31 cellular contexts compared by ENCODE assay signal in the genomic region with DNA sequence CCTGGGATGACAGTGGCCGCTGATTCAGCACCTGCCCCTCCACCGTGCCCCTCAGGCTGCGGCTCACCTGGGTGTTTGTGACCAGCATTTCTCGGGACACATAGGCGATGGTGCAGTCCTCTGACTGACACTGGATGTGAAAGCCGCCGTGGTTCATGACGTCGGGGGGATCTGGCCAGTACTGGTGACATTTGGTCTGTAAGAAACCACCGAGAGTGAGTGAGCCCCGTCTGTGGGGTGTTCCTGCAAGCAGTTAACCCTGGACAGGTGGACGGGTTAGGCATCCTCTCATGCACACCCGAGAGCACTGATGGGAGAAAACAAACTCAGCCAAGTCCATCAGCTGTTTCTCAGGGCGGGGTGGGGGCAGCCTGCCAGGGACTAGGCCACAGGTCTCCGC.
"Had no signal": no experiment of that assay in that cellular context is flagged by ENCODE, and none has a peak within 500 bp of the region (broad histone marks: within the 10 kb centered on the region; RNA-seq: fewer than 3 reads in every experiment).

No MANE protein-coding gene starts in this region.

- H3K4me1 ChIP-seq: breast epithelium, SJCRH30 had no signal

- H3K27ac Mint-ChIP-seq: activated CD4-positive, alpha-beta T cell treated with anti-CD3 and anti-CD28 coated beads for 36 hours; activated CD4-positive, alpha-beta T cell treated with anti-CD3 and anti-CD28 coated beads, Interleukin-2, amount 10 ng/mL, durations not matched to agents 7 days and 5 days; activated CD8-positive, alpha-beta T cell treated with anti-CD3 and anti-CD28 coated beads, Interleukin-2, amount 10 ng/mL, durations not matched to agents 7 days and 5 days; activated naive CD4-positive, alpha-beta T cell treated with anti-CD3 and anti-CD28 coated beads, Interleukin-2, amount 50 U/mL, for 24 hours; activated naive CD8-positive, alpha-beta T cell treated with anti-CD3 and anti-CD28 coated beads, Interleukin-2, amount 10 ng/mL, durations not matched to agents 7 days and 5 days; activated T-cell treated with anti-CD3 and anti-CD28 coated beads, Interleukin-2, amount 50 U/mL, for 24 hours; activated T-helper 2 cell treated with anti-CD3 and anti-CD28 coated beads, Interferon-gamma antibody, Interleukin-2, Interleukin-4, amounts not matched to agents 10 μg/mL and 5 μg/mL and 100 μg/mL, durations not matched to agents 14 hours and 24 hours and 36 hours had no signal

- H3K27ac ChIP-seq: body of pancreas, breast epithelium, SJCRH30, SK-N-MC had no signal

- ATAC-seq: activated CD4-positive, alpha-beta T cell treated with anti-CD3 and anti-CD28 coated beads for 36 hours; activated CD8-positive, alpha-beta T cell treated with anti-CD3 and anti-CD28 coated beads, Interleukin-2, amount 10 ng/mL, durations not matched to agents 7 days and 5 days; body of pancreas; Panc1 had no signal

- H3K36me3 ChIP-seq: breast epithelium had no signal

- H3K4me1 Mint-ChIP-seq: activated CD4-positive, alpha-beta T cell treated with anti-CD3 and anti-CD28 coated beads for 36 hours; activated CD4-positive, alpha-beta T cell treated with anti-CD3 and anti-CD28 coated beads, Interleukin-2, amount 10 ng/mL, durations not matched to agents 7 days and 5 days; activated naive CD4-positive, alpha-beta T cell treated with anti-CD3 and anti-CD28 coated beads, Interleukin-2, amount 50 U/mL, for 24 hours had no signal

- H3K4me3 Mint-ChIP-seq: activated CD4-positive, alpha-beta T cell treated with anti-CD3 and anti-CD28 coated beads for 36 hours; activated CD4-positive, alpha-beta T cell treated with anti-CD3 and anti-CD28 coated beads, Interleukin-2, amount 10 ng/mL, durations not matched to agents 7 days and 5 days; activated CD8-positive, alpha-beta T cell treated with anti-CD3 and anti-CD28 coated beads, Interleukin-2, amount 10 ng/mL, durations not matched to agents 7 days and 5 days; activated naive CD4-positive, alpha-beta T cell treated with anti-CD3 and anti-CD28 coated beads, Interleukin-2, amount 50 U/mL, for 24 hours; activated naive CD8-positive, alpha-beta T cell treated with anti-CD3 and anti-CD28 coated beads, Interleukin-2, amount 10 ng/mL, durations not matched to agents 7 days and 5 days; activated T-cell treated with anti-CD3 and anti-CD28 coated beads, Interleukin-2, amount 50 U/mL, for 24 hours had no signal

- H3K27me3 ChIP-seq: body of pancreas, breast epithelium, SJCRH30 had no signal

- H3K9me3 ChIP-seq: body of pancreas, breast epithelium, SJCRH30 had no signal

- DNase-seq: activated CD4-positive, alpha-beta T cell treated with anti-CD3 and anti-CD28 coated beads for 36 hours; activated CD4-positive, alpha-beta T cell treated with anti-CD3 and anti-CD28 coated beads, Interleukin-2, amount 10 ng/mL, durations not matched to agents 7 days and 5 days; activated CD4-positive, alpha-beta T cell treated with anti-CD3 and anti-CD28 coated beads, Interleukin-2, amount 50 U/mL, for 48 hours; activated CD8-positive, alpha-beta T cell treated with anti-CD3 and anti-CD28 coated beads, Interleukin-2, amount 10 ng/mL, durations not matched to agents 7 days and 5 days; activated gamma-delta T cell; activated naive CD4-positive, alpha-beta T cell treated with Interleukin-2 at 50 U/mL for 16 hours; activated naive CD8-positive, alpha-beta T cell treated with anti-CD3 and anti-CD28 coated beads, Interleukin-2, amount 10 ng/mL, durations not matched to agents 7 days and 5 days; activated T-cell treated with anti-CD3 and anti-CD28 coated beads, Interleukin-2, amount 50 U/mL, for 24 hours; amygdala; body of pancreas; Karpas-422; KBM-7; NCI-H1048; NCI-H1105 treated with DMSO at 0.1 percent for 48 hours; NCI-H1436; NCI-H1694; NCI-H1930; NCI-H2081 treated with DMSO at 0.1 percent for 48 hours; NCI-H226; NCI-H446 treated with DMSO at 0.1 percent for 48 hours; NCI-H524; NCI-H69; NCI-H82; SHP77; SJCRH30; T1000 had no signal

- H3K9me3 Mint-ChIP-seq: activated CD4-positive, alpha-beta T cell treated with anti-CD3 and anti-CD28 coated beads, Interleukin-2, amount 10 ng/mL, durations not matched to agents 7 days and 5 days; activated naive CD4-positive, alpha-beta T cell treated with anti-CD3 and anti-CD28 coated beads, Interleukin-2, amount 50 U/mL, for 24 hours; activated naive CD8-positive, alpha-beta T cell treated with anti-CD3 and anti-CD28 coated beads, Interleukin-2, amount 10 ng/mL, durations not matched to agents 7 days and 5 days; activated T-cell treated with anti-CD3 and anti-CD28 coated beads, Interleukin-2, amount 50 U/mL, for 24 hours; activated T-helper 2 cell treated with anti-CD3 and anti-CD28 coated beads, Interferon-gamma antibody, Interleukin-2, Interleukin-4, amounts not matched to agents 10 μg/mL and 5 μg/mL and 100 μg/mL, durations not matched to agents 14 hours and 24 hours and 36 hours had no signal

- H3K4me3 ChIP-seq: body of pancreas, breast epithelium, SJCRH30, SK-N-MC had no signal
